Comparison of ENCODE assay signal across 8 cellular contexts in the genomic region with DNA sequence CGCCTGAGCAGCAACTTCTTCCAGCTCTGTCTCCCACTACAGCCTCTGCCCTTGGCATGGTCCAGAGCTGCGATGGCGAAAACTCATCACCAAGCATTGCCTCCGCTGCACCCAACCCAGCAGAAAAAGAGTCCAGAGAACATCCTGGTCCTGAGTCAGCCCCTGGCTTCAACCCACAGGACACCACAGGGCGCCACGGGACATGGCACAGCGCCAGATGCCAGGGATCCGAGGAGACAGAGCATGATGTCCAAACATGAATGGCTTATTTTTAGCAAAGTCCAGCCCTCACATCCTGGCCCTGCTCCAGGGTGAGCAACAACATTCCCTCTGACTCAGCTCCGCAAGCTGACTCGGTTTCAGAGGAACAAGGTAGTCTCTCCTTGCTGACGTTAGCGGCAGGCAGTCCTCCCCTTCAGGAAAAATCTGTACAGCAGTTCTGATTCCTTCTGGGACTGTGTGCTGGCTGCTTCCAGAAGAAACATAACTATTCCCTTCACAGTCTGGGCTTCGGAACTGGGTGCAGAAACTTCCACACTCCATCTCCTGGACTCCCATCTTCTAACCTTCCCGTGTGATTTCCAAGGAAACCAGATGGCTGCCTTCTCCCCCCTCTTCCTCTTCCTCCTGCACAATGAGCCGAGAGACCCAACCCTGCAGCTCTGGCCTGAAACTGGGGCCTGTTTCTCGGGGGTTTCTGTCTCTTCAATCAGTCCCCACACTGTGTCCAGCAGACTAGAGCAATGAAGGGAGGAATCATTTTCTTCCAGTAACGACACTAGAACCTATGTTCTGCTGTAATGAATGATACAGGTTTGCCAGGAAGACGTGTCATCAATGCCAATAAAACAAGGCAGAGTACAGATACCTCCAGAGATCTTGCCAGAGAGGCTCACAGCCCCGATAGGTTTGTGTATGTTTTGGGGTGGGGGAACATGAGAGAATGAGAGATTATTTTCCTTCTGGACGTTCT.
DNase-seq lines count a peak whose midpoint lies in the region; ATAC-seq and TF ChIP-seq lines count a peak whose summit lies in the region.

No MANE protein-coding gene starts in this region.

- no peak overlapping the region for H2BK120ac ChIP-seq in neuronal stem cell (ENCODE audit: low read depth, low read length)

- 0 out of 2 replicates have a peak overlapping the region, but pooled peaks have one; percentile 24 for H2AFZ ChIP-seq in GM23248
- peak overlapping the region; percentile 47 for H2AFZ ChIP-seq in neuronal stem cell (ENCODE audit: low read length)

- TF ChIP-seq CTCF in fibroblast of mammary gland (conservative IDR thresholded peaks at IDR 0.05; ENCODE audit: control insufficient read depth, insufficient read depth, low read depth, low read length): no peak

- H2BK15ac ChIP-seq in neuronal stem cell (ENCODE audit: low read length): peak overlapping the region; percentile 74

- H3K9ac ChIP-seq in GM23248: peak overlapping the region; percentile 84
- H3K9ac ChIP-seq in neuronal stem cell (ENCODE audit: low read depth, low read length, poor library complexity): peak overlapping the region; percentile 36

- DNase-seq in GM23248 (peak; percentile 99), SJCRH30 (peak; percentile 94), fibroblast of mammary gland (ENCODE audit: low read depth) (peak; percentile 100), neuronal stem cell (ENCODE audit: low spot score) (no peak), NCI-H524 treated with DMSO at 0.1 percent for 48 hours (lab: John Stamatoyannopoulos, UW) (no peak)
- DNase-seq in stimulated activated CD4-positive, alpha-beta T cell treated with anti-CD3 and anti-CD28 coated beads, Interleukin-4, amount 100 ng/mL, for 4 hours: no peak
- no peak for DNase-seq in natural killer cell treated with Interleukin-12 subunit alpha and Interleukin-12 subunit beta and Interleukin-15 and Interleukin-18, amount 100 ng/mL, for 72 hours (ENCODE audit: low spot score)

- H4K91ac ChIP-seq in neuronal stem cell (ENCODE audit: low read depth, low read length, poor library complexity): no peak overlapping the region

- peak overlapping the region; percentile 4 for H2AK5ac ChIP-seq in neuronal stem cell (ENCODE audit: low read depth, low read length)

- H3K79me2 ChIP-seq in GM23248 (ENCODE audit: insufficient read depth): no peaks in the 10 kb centered on the region

- H4K8ac ChIP-seq in neuronal stem cell (ENCODE audit: low read depth, low read length): no peak overlapping the region

- WGBS in GM23248 (ENCODE audit: low coverage in 1 of 2, low lambda C conversion rate in 2 of 2, missing lambda C conversion rate in 2 of 2), 2 experiments: 3% methylated on average over 20 of the region's 20 CpGs
- no CpG with 5 or more reads among the region's 20 CpGs for WGBS in neuronal stem cell (ENCODE audit: extremely low coverage in 2 of 2, insufficient read length in 2 of 2, insufficient replicate concordance in 1 of 2), 2 donors

- H3K27me3 ChIP-seq in GM23248 (replicated peaks; ENCODE audit: insufficient read depth) (no peaks in the 10 kb centered on the region), SJCRH30 (no peaks in the 10 kb centered on the region), neuronal stem cell (ENCODE audit: control insufficient read depth in 3 of 3, insufficient read depth in 3 of 3, low read depth in 1 of 3, low read length in 3 of 3) (no peaks in the 10 kb centered on the region)

- H4K20me1 ChIP-seq in GM23248 (ENCODE audit: insufficient read depth): no peaks in the 10 kb centered on the region

- H3K4me2 ChIP-seq in GM23248 (ENCODE audit: unreplicated experiment): peak overlapping the region; percentile 74
- no peak overlapping the region for H3K4me2 ChIP-seq in neuronal stem cell (ENCODE audit: insufficient read depth, low read length, poor library complexity, severe bottlenecking)

- H3K79me1 ChIP-seq in neuronal stem cell (ENCODE audit: low read depth, low read length): no peaks in the 10 kb centered on the region

- H2BK12ac ChIP-seq in neuronal stem cell (ENCODE audit: low read length): no peak overlapping the region

- H3K9me2 ChIP-seq in GM23248 (ENCODE audit: insufficient read depth): no peaks in the 10 kb centered on the region

- H3K23ac ChIP-seq in neuronal stem cell (ENCODE audit: low read depth, low read length, poor library complexity): no peak overlapping the region

- no peaks in the 10 kb centered on the region for H3K36me3 Mint-ChIP-seq in natural killer cell treated with Interleukin-12 subunit alpha and Interleukin-12 subunit beta and Interleukin-15 and Interleukin-18, amount 100 ng/mL, for 72 hours

- no peak overlapping the region for H3K4ac ChIP-seq in neuronal stem cell (ENCODE audit: low read length)

- H3K4me1 Mint-ChIP-seq in natural killer cell treated with Interleukin-12 subunit alpha and Interleukin-12 subunit beta and Interleukin-15 and Interleukin-18, amount 100 ng/mL, for 72 hours (ENCODE audit: low read depth in 2 of 2): peaks cover 11 to 27% of the 10 kb centered on the region in 2 donors

- peak overlapping the region; percentile 56 for H3K18ac ChIP-seq in neuronal stem cell (ENCODE audit: low read length)

- H2BK5ac ChIP-seq in neuronal stem cell (ENCODE audit: low read length): no peak overlapping the region

- no peaks in the 10 kb centered on the region for H3K9me3 Mint-ChIP-seq in natural killer cell treated with Interleukin-12 subunit alpha and Interleukin-12 subunit beta and Interleukin-15 and Interleukin-18, amount 100 ng/mL, for 72 hours

- peak overlapping the region; percentile 94 for H3K27ac ChIP-seq in GM23248
- peak overlapping the region; percentile 69 for H3K27ac ChIP-seq in SJCRH30
- H3K27ac ChIP-seq in neuronal stem cell (replicated peaks; ENCODE audit: low read length): no peak overlapping the region

- no peak overlapping the region for H3K4me3 Mint-ChIP-seq in natural killer cell treated with Interleukin-12 subunit alpha and Interleukin-12 subunit beta and Interleukin-15 and Interleukin-18, amount 100 ng/mL, for 72 hours

- H3K4me3 ChIP-seq in GM23248 (peak overlapping the region; percentile 46), SJCRH30 (peak overlapping the region; percentile 41), fibroblast of mammary gland (ENCODE audit: control insufficient read depth, low read depth, low read length) (no peak overlapping the region), neuronal stem cell (ENCODE audit: low read length in 2 of 2) (no peak overlapping the region)

- no peak overlapping the region for H3K14ac ChIP-seq in neuronal stem cell (ENCODE audit: low read length)

- H3F3A ChIP-seq in GM23248 (ENCODE audit: insufficient read depth): peaks cover 17% of the 10 kb centered on the region

- H3K4me1 ChIP-seq in GM23248 (ENCODE audit: insufficient read depth) (peaks cover 24% of the 10 kb centered on the region), SJCRH30 (peaks cover 31% of the 10 kb centered on the region), neuronal stem cell (ENCODE audit: control insufficient read depth in 2 of 2, insufficient read depth in 1 of 2, low read depth in 1 of 2, low read length in 2 of 2) (peaks cover 3 to 6% of the 10 kb centered on the region in 2 donors)

- H3K9me3 ChIP-seq in GM23248 (ENCODE audit: low read depth) (no peaks in the 10 kb centered on the region), SJCRH30 (replicated peaks) (no peaks in the 10 kb centered on the region), neuronal stem cell (replicated peaks in 1 of 2; ENCODE audit: control insufficient read depth in 2 of 2, insufficient read depth in 1 of 2, low read depth in 1 of 2, low read length in 2 of 2) (no peaks in the 10 kb centered on the region)

- H3K27me3 Mint-ChIP-seq in natural killer cell treated with Interleukin-12 subunit alpha and Interleukin-12 subunit beta and Interleukin-15 and Interleukin-18, amount 100 ng/mL, for 72 hours: no peaks in the 10 kb centered on the region

- H3K36me3 ChIP-seq in GM23248 (ENCODE audit: low read depth) (no peaks in the 10 kb centered on the region), SJCRH30 (no peaks in the 10 kb centered on the region), neuronal stem cell (replicated peaks in 1 of 2; ENCODE audit: control insufficient read depth in 2 of 2, insufficient read depth in 2 of 2, low read length in 2 of 2) (no peaks in the 10 kb centered on the region)

- ATAC-seq in GM19324 (IDR thresholded peaks at IDR 0.05; ENCODE audit: low FRiP score, unreplicated experiment): no peak
- no peak for ATAC-seq in natural killer cell treated with Interleukin-12 subunit alpha and Interleukin-12 subunit beta and Interleukin-15 and Interleukin-18, amount 100 ng/mL, for 72 hours

- in situ Hi-C loops in GM23248 (cut with MboI): no loop called here

- H3K27ac Mint-ChIP-seq in natural killer cell treated with Interleukin-12 subunit alpha and Interleukin-12 subunit beta and Interleukin-15 and Interleukin-18, amount 100 ng/mL, for 72 hours: peak overlapping the region in 1 of 2 donors; percentile 71

Comparison
In these comparisons a context has a peak if more than half of its experiments do, and no peak if none do; other contexts are left out.
1. DNase-seq: peak in GM23248 (single experiment), SJCRH30 (2 of 2) and fibroblast of mammary gland (single experiment); none in neuronal stem cell (single experiment), NCI-H524 treated with DMSO at 0.1 percent for 48 hours (single experiment), stimulated activated CD4-positive, alpha-beta T cell treated with anti-CD3 and anti-CD28 coated beads, Interleukin-4, amount 100 ng/mL, for 4 hours (0 of 2) and natural killer cell treated with Interleukin-12 subunit alpha and Interleukin-12 subunit beta and Interleukin-15 and Interleukin-18, amount 100 ng/mL, for 72 hours (single experiment).
2. H3K4me3 ChIP-seq: peak in GM23248 (single experiment) and SJCRH30 (single experiment); none in fibroblast of mammary gland (single experiment) and neuronal stem cell (0 of 2).